1 cellular context compared by ENCODE assay signal in the genomic region with DNA sequence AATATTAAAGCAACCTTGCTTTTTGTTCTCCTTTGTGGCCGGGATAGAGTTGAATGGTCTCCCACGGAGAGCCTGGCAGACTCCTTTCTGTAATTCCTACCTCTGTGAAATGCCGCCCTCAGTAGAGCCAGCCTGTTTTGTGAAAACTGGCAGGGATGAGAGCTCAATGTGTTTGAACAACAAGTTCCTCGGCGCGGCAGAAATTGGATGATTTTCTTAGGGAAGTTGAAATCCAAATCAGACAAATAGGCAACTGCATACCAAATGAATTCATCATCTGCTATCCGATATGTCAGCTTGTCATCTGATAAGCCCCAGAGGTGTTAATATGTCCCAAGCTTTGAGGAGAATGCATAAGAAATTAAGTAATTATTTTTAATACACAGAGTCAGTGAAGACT.
TF ChIP-seq lines count a peak whose summit lies in the region.

No MANE protein-coding gene starts in this region.

TF ChIP-seq in GM23338, 12 proteins besides CTCF, POLR2A, EP300 and RAD21 (continued from another document):
- TF ChIP-seq STAT1 (IDR thresholded peaks at IDR 0.05; ENCODE audit: unreplicated experiment) (no peak), NANOG (IDR thresholded peaks at IDR 0.05; ENCODE audit: borderline replicate concordance) (no peak), EZH2 (IDR thresholded peaks at IDR 0.05; ENCODE audit: low read depth, unreplicated experiment) (no peak), CREB1 (CRISPR knock-in tag; IDR thresholded peaks at IDR 0.05; ENCODE audit: low read depth) (no peak), ZNF114 (CRISPR knock-in tag; IDR thresholded peaks at IDR 0.05) (no peak), EZH2phosphoT487 (IDR thresholded peaks at IDR 0.05; ENCODE audit: unreplicated experiment) (no peak), ZNF331 (CRISPR knock-in tag; IDR thresholded peaks at IDR 0.05; ENCODE audit: low read depth) (no peak), POLR2AphosphoS5 (IDR thresholded peaks at IDR 0.05; ENCODE audit: low read depth) (no peak)
- TF ChIP-seq, protein P1, sequence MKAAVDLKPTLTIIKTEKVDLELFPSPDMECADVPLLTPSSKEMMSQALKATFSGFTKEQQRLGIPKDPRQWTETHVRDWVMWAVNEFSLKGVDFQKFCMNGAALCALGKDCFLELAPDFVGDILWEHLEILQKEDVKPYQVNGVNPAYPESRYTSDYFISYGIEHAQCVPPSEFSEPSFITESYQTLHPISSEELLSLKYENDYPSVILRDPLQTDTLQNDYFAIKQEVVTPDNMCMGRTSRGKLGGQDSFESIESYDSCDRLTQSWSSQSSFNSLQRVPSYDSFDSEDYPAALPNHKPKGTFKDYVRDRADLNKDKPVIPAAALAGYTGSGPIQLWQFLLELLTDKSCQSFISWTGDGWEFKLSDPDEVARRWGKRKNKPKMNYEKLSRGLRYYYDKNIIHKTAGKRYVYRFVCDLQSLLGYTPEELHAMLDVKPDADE (IDR thresholded peaks at IDR 0.05) = no peak
- TF ChIP-seq, protein P2, sequence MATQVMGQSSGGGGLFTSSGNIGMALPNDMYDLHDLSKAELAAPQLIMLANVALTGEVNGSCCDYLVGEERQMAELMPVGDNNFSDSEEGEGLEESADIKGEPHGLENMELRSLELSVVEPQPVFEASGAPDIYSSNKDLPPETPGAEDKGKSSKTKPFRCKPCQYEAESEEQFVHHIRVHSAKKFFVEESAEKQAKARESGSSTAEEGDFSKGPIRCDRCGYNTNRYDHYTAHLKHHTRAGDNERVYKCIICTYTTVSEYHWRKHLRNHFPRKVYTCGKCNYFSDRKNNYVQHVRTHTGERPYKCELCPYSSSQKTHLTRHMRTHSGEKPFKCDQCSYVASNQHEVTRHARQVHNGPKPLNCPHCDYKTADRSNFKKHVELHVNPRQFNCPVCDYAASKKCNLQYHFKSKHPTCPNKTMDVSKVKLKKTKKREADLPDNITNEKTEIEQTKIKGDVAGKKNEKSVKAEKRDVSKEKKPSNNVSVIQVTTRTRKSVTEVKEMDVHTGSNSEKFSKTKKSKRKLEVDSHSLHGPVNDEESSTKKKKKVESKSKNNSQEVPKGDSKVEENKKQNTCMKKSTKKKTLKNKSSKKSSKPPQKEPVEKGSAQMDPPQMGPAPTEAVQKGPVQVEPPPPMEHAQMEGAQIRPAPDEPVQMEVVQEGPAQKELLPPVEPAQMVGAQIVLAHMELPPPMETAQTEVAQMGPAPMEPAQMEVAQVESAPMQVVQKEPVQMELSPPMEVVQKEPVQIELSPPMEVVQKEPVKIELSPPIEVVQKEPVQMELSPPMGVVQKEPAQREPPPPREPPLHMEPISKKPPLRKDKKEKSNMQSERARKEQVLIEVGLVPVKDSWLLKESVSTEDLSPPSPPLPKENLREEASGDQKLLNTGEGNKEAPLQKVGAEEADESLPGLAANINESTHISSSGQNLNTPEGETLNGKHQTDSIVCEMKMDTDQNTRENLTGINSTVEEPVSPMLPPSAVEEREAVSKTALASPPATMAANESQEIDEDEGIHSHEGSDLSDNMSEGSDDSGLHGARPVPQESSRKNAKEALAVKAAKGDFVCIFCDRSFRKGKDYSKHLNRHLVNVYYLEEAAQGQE (IDR thresholded peaks at IDR 0.05; ENCODE audit: unreplicated experiment) = no peak
TF ChIP-seq in GM23338: peak in this region for 0.
